ENCODE assay signal across 9 cellular contexts in the genomic region with DNA sequence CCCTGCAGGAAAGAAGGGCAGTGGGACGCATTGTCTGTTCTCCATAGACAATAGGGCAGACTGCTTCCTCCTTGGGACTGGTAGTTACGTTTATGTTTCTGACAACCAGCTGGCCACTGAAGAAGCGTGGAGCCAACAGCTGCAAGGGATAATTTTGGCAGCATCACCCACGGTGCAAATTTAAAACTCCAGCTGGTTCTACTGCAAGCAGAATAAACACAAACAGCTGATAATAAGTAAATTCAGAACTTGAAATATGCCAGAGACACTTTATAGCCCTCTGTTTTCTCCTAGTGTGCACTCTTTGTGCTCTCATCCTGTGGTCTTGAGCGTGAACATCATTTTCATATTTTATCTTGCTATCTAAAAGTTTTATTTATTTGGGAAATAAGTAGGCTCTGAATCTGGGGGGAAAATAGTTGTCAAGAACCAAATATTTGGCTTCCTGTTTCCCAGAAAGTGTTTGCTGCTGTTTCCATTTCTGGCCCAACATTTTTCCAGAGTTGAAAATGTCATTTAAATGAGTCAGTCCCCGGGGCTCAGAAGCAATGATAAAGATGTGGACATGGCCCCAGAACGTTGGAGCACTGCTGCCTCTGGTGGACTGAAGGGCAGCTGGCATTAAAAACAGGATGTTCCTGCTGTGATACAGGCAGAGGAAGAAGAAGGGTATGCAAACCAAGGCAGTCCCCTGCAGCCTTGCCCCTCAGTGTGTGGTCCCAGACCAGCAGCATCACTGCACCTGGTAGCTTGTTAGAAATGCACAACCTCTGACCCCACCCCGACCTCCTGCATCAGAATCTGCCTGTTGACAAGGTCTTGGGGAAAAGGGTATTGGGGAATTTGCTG. TPM values are rescaled to one million over a fixed set of nuclear protein-coding genes. Genes with fewer than 3 reads are reported as not detected.
A peak's percentile ranks its signal among the peaks of the same experiment; 100 is the strongest.
DNase-seq lines count a peak whose midpoint lies in the region; ATAC-seq and TF ChIP-seq lines count a peak whose summit lies in the region.
"Had no signal": no experiment of that assay in that cellular context is flagged by ENCODE, and none has a peak within 500 bp of the region (broad histone marks: within the 10 kb centered on the region; RNA-seq: fewer than 3 reads in every experiment).

No MANE protein-coding gene starts in this region.

- H3K9me3 ChIP-seq in OCI-LY3 (ENCODE audit: insufficient read depth, low read length) (no peaks in the 10 kb centered on the region), neutrophil (no peaks in the 10 kb centered on the region)

- no peaks in the 10 kb centered on the region for H3K79me2 ChIP-seq in OCI-LY3 (ENCODE audit: low read length)

- H3K4me2 ChIP-seq in OCI-LY3 (ENCODE audit: low read length): no peak overlapping the region

- no peak overlapping the region for H3K4me3 Mint-ChIP-seq in activated T-helper 17 cell treated with anti-CD3 and anti-CD28 coated beads, Interleukin-2, amount 50 U/mL, for 72 hours

- no peaks in the 10 kb centered on the region for H4K20me1 ChIP-seq in OCI-LY3 (ENCODE audit: insufficient read depth, low read length)

- peak; percentile 6 for TF ChIP-seq CTCF in GM12864 (IDR thresholded peaks at IDR 0.05; ENCODE audit: low read depth, low read length, missing control alignments)
- peak; percentile 27 for TF ChIP-seq CTCF in OCI-LY3 (IDR thresholded peaks at IDR 0.05; ENCODE audit: low read depth, low read length)
- peak; percentile 23 for TF ChIP-seq CTCF in epithelial cell of esophagus (IDR thresholded peaks at IDR 0.05; ENCODE audit: insufficient read depth, low read depth, low read length, missing control alignments)
- peak; percentile 22 for TF ChIP-seq CTCF in neutrophil (IDR thresholded peaks at IDR 0.05)

- ATAC-seq in HG03432 (IDR thresholded peaks at IDR 0.05; ENCODE audit: unreplicated experiment): no peak
- no peak for ATAC-seq in activated T-helper 17 cell treated with anti-CD3 and anti-CD28 coated beads, Interleukin-2, amount 50 U/mL, for 72 hours (replicated peaks)

- H3K36me3 Mint-ChIP-seq in activated T-helper 17 cell treated with anti-CD3 and anti-CD28 coated beads, Interleukin-2, amount 50 U/mL, for 72 hours (ENCODE audit: low read depth): no peaks in the 10 kb centered on the region

- no peak overlapping the region for H3K27ac Mint-ChIP-seq in activated T-helper 17 cell treated with anti-CD3 and anti-CD28 coated beads, Interleukin-2, amount 50 U/mL, for 72 hours

- H3K4me3 ChIP-seq in GM12864 (ENCODE audit: low read depth, low read length) (no peak overlapping the region), OCI-LY3 (ENCODE audit: low read length) (no peak overlapping the region), epithelial cell of esophagus (ENCODE audit: low read length) (no peak overlapping the region), neutrophil (ENCODE audit: low read depth in 1 of 2, low read length in 1 of 2) (no peak overlapping the region)

- peaks cover 12% of the 10 kb centered on the region for H3K27me3 Mint-ChIP-seq in activated T-helper 17 cell treated with anti-CD3 and anti-CD28 coated beads, Interleukin-2, amount 50 U/mL, for 72 hours

- H3K27me3 ChIP-seq in OCI-LY3 (ENCODE audit: low read depth, low read length): peaks cover 12% of the 10 kb centered on the region
- no peaks in the 10 kb centered on the region for H3K27me3 ChIP-seq in neutrophil

- H3K4me1 ChIP-seq in OCI-LY3 (ENCODE audit: low read length) (peaks cover 15% of the 10 kb centered on the region; the same call in 1 of the 2 replicates), neutrophil (ENCODE audit: control insufficient read depth in 1 of 2, insufficient read depth in 1 of 2, low read depth in 1 of 2, low read length in 1 of 2) (no peaks in the 10 kb centered on the region)

- no peaks in the 10 kb centered on the region for H3K4me1 Mint-ChIP-seq in activated T-helper 17 cell treated with anti-CD3 and anti-CD28 coated beads, Interleukin-2, amount 50 U/mL, for 72 hours

- DNase-seq in GM12864 (ENCODE audit: low read depth): no peak
- DNase-seq in epithelial cell of esophagus (ENCODE audit: low read depth): peak; percentile 53
- DNase-seq in activated gamma-delta T cell treated with Interleukin-2 at 50 U/mL for 16 hours: no peak
- no peak for DNase-seq in middle frontal gyrus (ENCODE audit: extremely low spot score, low spot score)

- H3K36me3 ChIP-seq in OCI-LY3 (replicated peaks; ENCODE audit: low read depth, low read length) (no peaks in the 10 kb centered on the region), neutrophil (no peaks in the 10 kb centered on the region)

- no peak overlapping the region for H3K9ac ChIP-seq in OCI-LY3 (ENCODE audit: low read length)

- H2AFZ ChIP-seq in OCI-LY3 (ENCODE audit: low read depth, low read length): no peak overlapping the region

- H3K27ac ChIP-seq in OCI-LY3 (ENCODE audit: low read length) (no peak overlapping the region), neutrophil (no peak overlapping the region)

- no peaks in the 10 kb centered on the region for H3K9me3 Mint-ChIP-seq in activated T-helper 17 cell treated with anti-CD3 and anti-CD28 coated beads, Interleukin-2, amount 50 U/mL, for 72 hours

RNA-seq across cellular contexts. Expression of a gene that starts 12.5 kb away (rescaled TPM):
- under 1 TPM in 1 of 2 donors, not detected in 1; 0.13 TPM for total RNA-seq in activated T-helper 17 cell treated with anti-CD3 and anti-CD28 coated beads, Interleukin-2, amount 50 U/mL, for 72 hours

RNA-seq across cellular contexts. Expression of a gene that starts 24.2 kb away (rescaled TPM):
- 1 to 10 TPM; 5.4 to 6.7 TPM for total RNA-seq in activated T-helper 17 cell treated with anti-CD3 and anti-CD28 coated beads, Interleukin-2, amount 50 U/mL, for 72 hours

RNA-seq across cellular contexts. Expression of a gene that starts 26.8 kb away (rescaled TPM):
- total RNA-seq in activated T-helper 17 cell treated with anti-CD3 and anti-CD28 coated beads, Interleukin-2, amount 50 U/mL, for 72 hours: not detected
- total RNA-seq: mononuclear cell had no signal
